In the genomic region with DNA sequence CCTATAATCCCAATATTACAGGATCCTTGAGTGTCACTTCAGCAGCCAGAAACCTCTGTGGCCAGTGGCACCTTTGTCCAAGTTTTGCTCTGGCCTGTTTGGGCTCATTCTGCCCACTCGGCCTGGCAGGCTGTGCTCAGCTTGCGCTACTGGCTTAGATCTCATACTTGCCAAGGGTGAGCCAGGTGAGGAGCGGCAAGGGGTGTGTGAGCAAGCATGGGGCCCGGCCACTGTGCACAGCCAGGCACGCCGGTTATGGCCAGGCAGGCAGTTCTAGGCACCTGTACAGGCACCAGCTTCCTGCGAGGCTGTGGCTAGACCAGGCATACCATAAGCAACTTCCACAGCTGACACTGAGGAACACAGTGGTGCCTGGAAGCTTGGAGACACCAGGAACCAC, we compare ENCODE assay signal across 24 cellular contexts. TPM values are rescaled to one million over a fixed set of nuclear protein-coding genes. Genes with fewer than 3 reads are reported as not detected.
A peak's percentile ranks its signal among the peaks of the same experiment; 100 is the strongest.
DNase-seq lines count a peak whose midpoint lies in the region; ATAC-seq, FAIRE-seq and TF ChIP-seq lines count a peak whose summit lies in the region.
"Had no signal": no experiment of that assay in that cellular context is flagged by ENCODE, and none has a peak within 500 bp of the region (broad histone marks: within the 10 kb centered on the region; RNA-seq: fewer than 3 reads in every experiment).

No MANE protein-coding gene starts in this region.

- H3K27me3 Mint-ChIP-seq in endodermal cell (ENCODE audit: insufficient read depth) = no peaks in the 10 kb centered on the region
- no peaks in the 10 kb centered on the region for H3K27me3 Mint-ChIP-seq in stimulated activated memory B cell treated with anti-CD40 and anti-IgM and Interleukin-4, amounts not matched to agents 10 μg/mL and 1 μg/mL and 100 μg/mL, for 72 hours

- in situ Hi-C loops in HepG2 (cut with HindIII; ENCODE audit: extremely low pct_ligation_motif_present, low pct_unique_long_range_greater_than_20kb) = no loop called here

- DNase-seq in HepG2 (ENCODE audit: low spot score) = no peak
- DNase-seq in right lobe of liver = no peak
- peak; percentile 55 for DNase-seq in endodermal cell
- no peak for DNase-seq in suprapubic skin (ENCODE audit: low spot score in 2 of 2)
- no peak for DNase-seq in left lobe of liver (ENCODE audit: low spot score)
- no peak for DNase-seq in testis
- DNase-seq: 8988T; ACHN; AML-193; BE2C; C1 segment of cervical spinal cord; Calu3; CD4-positive, alpha-beta memory T cell; COR-L47; DMS53; DMS79 treated with DMSO at 0.1 percent for 48 hours; GF-D8; GOT3; H7; HCEC 1CT had no signal

- H3K9me3 Mint-ChIP-seq in endodermal cell = no peaks in the 10 kb centered on the region
- H3K9me3 Mint-ChIP-seq in stimulated activated memory B cell treated with anti-CD40 and anti-IgM and Interleukin-4, amounts not matched to agents 10 μg/mL and 1 μg/mL and 100 μg/mL, for 72 hours = no peaks in the 10 kb centered on the region
- H3K9me3 Mint-ChIP-seq: CD4-positive, alpha-beta memory T cell had no signal

- no CpG with 5 or more reads among the region's 7 CpGs for WGBS in HepG2 (ENCODE audit: low lambda C conversion rate)
- no CpG with 5 or more reads among the region's 7 CpGs for WGBS in right lobe of liver (ENCODE audit: insufficient coverage, low coverage, low lambda C conversion rate, missing lambda C conversion rate)
- 89 to 93% methylated on average over 3 to 7 of the region's 7 CpGs for WGBS in endodermal cell (ENCODE audit: insufficient coverage in 1 of 2, insufficient read length in 1 of 2), 2 experiments
- 96% methylated on average over 4 of the region's 7 CpGs for WGBS in suprapubic skin
- WGBS in testis, 2 donors = 84 to 93% methylated on average over 4 to 7 of the region's 7 CpGs

- no TSS peak for BruUV-seq in HepG2 (replicated peaks; lab: Mats Ljungman, UMichigan)

- H3K27me3 ChIP-seq in HepG2 (ENCODE audit: control insufficient read depth in 1 of 2, insufficient read depth in 2 of 2, low read length in 2 of 2) = peaks cover 9 to 25% of the 10 kb centered on the region in 2 experiments; a peak in 3 of 5 replicates
- no peaks in the 10 kb centered on the region for H3K27me3 ChIP-seq in right lobe of liver
- H3K27me3 ChIP-seq in endodermal cell (ENCODE audit: control insufficient read depth, insufficient read depth, low read length, poor library complexity, severe bottlenecking) = no peaks in the 10 kb centered on the region
- H3K27me3 ChIP-seq in suprapubic skin = peaks cover 5% of the 10 kb centered on the region
- H3K27me3 ChIP-seq in testis = no peaks in the 10 kb centered on the region
- H3K27me3 ChIP-seq: BE2C had no signal

- no peak for FAIRE-seq in HepG2 (lab: Jason Lieb, UNC)
- FAIRE-seq: A549, GM12891, GM18507 had no signal

- TF ChIP-seq EP300 in HepG2 (IDR thresholded peaks at IDR 0.05; ENCODE audit: low read depth in 2 of 2, low read length in 2 of 2) = no peak
- no peak for TF ChIP-seq EP300 in HepG2 (CRISPR knock-in tag; IDR thresholded peaks at IDR 0.05; ENCODE audit: borderline replicate concordance)
- no peak for TF ChIP-seq EP300 in suprapubic skin (IDR thresholded peaks at IDR 0.05)

- no peak for TF ChIP-seq POLR2A in HepG2 (IDR thresholded peaks at IDR 0.05; ENCODE audit: insufficient read depth in 1 of 2, low read depth in 2 of 2, low read length in 2 of 2)
- no peak for TF ChIP-seq POLR2A in right lobe of liver (IDR thresholded peaks at IDR 0.05)
- no peak for TF ChIP-seq POLR2A in suprapubic skin (IDR thresholded peaks at IDR 0.05)
- no peak for TF ChIP-seq POLR2A in testis (IDR thresholded peaks at IDR 0.05)

- H3K4me3 ChIP-seq in HepG2 (replicated peaks in 1 of 3; ENCODE audit: insufficient read depth in 1 of 3, low read depth in 2 of 3, low read length in 3 of 3) = no peak overlapping the region
- H3K4me3 ChIP-seq in right lobe of liver = no peak overlapping the region
- H3K4me3 ChIP-seq in endodermal cell (ENCODE audit: low read length) = no peak overlapping the region
- H3K4me3 ChIP-seq in suprapubic skin = no peak overlapping the region
- H3K4me3 ChIP-seq in testis = no peak overlapping the region
- H3K4me3 ChIP-seq: A549 had no signal

- peak; percentile 30; the same call in 1 of the 3 replicates for ATAC-seq in HepG2
- no peak for ATAC-seq in right lobe of liver
- no peak for ATAC-seq in stimulated activated memory B cell treated with anti-CD40 and anti-IgM and Interleukin-4, amounts not matched to agents 10 μg/mL and 1 μg/mL and 100 μg/mL, for 72 hours
- no peak for ATAC-seq in left lobe of liver

- no peak overlapping the region for H3K27ac Mint-ChIP-seq in endodermal cell
- H3K27ac Mint-ChIP-seq in stimulated activated memory B cell treated with anti-CD40 and anti-IgM and Interleukin-4, amounts not matched to agents 10 μg/mL and 1 μg/mL and 100 μg/mL, for 72 hours = peak overlapping the region; percentile 43
- H3K27ac Mint-ChIP-seq: CD4-positive, alpha-beta memory T cell had no signal

- TF ChIP-seq CTCF in HepG2 (CRISPR knock-in tag; IDR thresholded peaks at IDR 0.05) = no peak
- no peak for TF ChIP-seq CTCF in right lobe of liver (IDR thresholded peaks at IDR 0.05)
- no peak for TF ChIP-seq CTCF in endodermal cell (conservative IDR thresholded peaks at IDR 0.05)
- TF ChIP-seq CTCF in suprapubic skin (IDR thresholded peaks at IDR 0.05) = no peak
- no peak for TF ChIP-seq CTCF in testis (IDR thresholded peaks at IDR 0.05)

- CTCF ChIA-PET in HepG2 (lab: Yijun Ruan, JAX; ENCODE audit: low intra/inter-chr PET ratio, low total read pairs) = no interaction called here

- H3K79me2 ChIP-seq in HepG2 (ENCODE audit: insufficient read depth, low read length) = no peaks in the 10 kb centered on the region

- POLR2A ChIA-PET in HepG2 (lab: Yijun Ruan, JAX) = interaction anchor here (1.2 kb wide), 1 partner anchor 17 kb away, joined by 7 read pairs; a partner anchor contains a TSS

- H3K9ac ChIP-seq in HepG2 (ENCODE audit: insufficient read depth, low read depth, low read length) = no peak overlapping the region
- no peak overlapping the region for H3K9ac ChIP-seq in endodermal cell (ENCODE audit: extremely low read depth, low read length, poor library complexity, severe bottlenecking)

- no peak for TF ChIP-seq RAD21 in HepG2 (CRISPR knock-in tag; IDR thresholded peaks at IDR 0.05)

- H3K4me3 Mint-ChIP-seq in endodermal cell = no peak overlapping the region
- H3K4me3 Mint-ChIP-seq in stimulated activated memory B cell treated with anti-CD40 and anti-IgM and Interleukin-4, amounts not matched to agents 10 μg/mL and 1 μg/mL and 100 μg/mL, for 72 hours = no peak overlapping the region
- H3K4me3 Mint-ChIP-seq: CD4-positive, alpha-beta memory T cell had no signal

- no peak overlapping the region for H3K27ac ChIP-seq in HepG2 (ENCODE audit: extremely low read length, insufficient read depth, low read length)
- H3K27ac ChIP-seq in right lobe of liver = no peak overlapping the region
- H3K27ac ChIP-seq in endodermal cell (ENCODE audit: low read depth, low read length) = no peak overlapping the region
- H3K27ac ChIP-seq in suprapubic skin = no peak overlapping the region
- no peak overlapping the region for H3K27ac ChIP-seq in testis
- H3K27ac ChIP-seq: A549 had no signal

- H3K4me2 ChIP-seq in HepG2 (ENCODE audit: low read depth, low read length) = no peak overlapping the region
- H3K4me2 ChIP-seq: A549 had no signal

- peaks cover 4% of the 10 kb centered on the region for H3K4me1 Mint-ChIP-seq in endodermal cell
- peaks cover 19% of the 10 kb centered on the region for H3K4me1 Mint-ChIP-seq in stimulated activated memory B cell treated with anti-CD40 and anti-IgM and Interleukin-4, amounts not matched to agents 10 μg/mL and 1 μg/mL and 100 μg/mL, for 72 hours
- H3K4me1 Mint-ChIP-seq: CD4-positive, alpha-beta memory T cell had no signal

- intact Hi-C loops in HepG2 (cut with micrococcal nuclease; ENCODE audit: unreplicated experiment) = no loop called here
- intact Hi-C loops in right lobe of liver (cut with DNase I) = no loop called here
- intact Hi-C loops in testis (cut with DNase I; ENCODE audit: low total_unique reads) = no loop called here

- H4K20me1 ChIP-seq in HepG2 (ENCODE audit: insufficient read depth, low read length) = no peaks in the 10 kb centered on the region

- H3K4me1 ChIP-seq in HepG2 (ENCODE audit: insufficient read depth, low read length) (no peaks in the 10 kb centered on the region), right lobe of liver (no peaks in the 10 kb centered on the region), endodermal cell (ENCODE audit: control insufficient read depth, insufficient read depth, low read length) (no peaks in the 10 kb centered on the region), suprapubic skin (no peaks in the 10 kb centered on the region), testis (no peaks in the 10 kb centered on the region)
- H3K4me1 ChIP-seq: A549, BE2C had no signal

- H3K36me3 ChIP-seq in HepG2 (replicated peaks in 1 of 2; ENCODE audit: control insufficient read depth in 1 of 2, insufficient read depth in 2 of 2, low read length in 2 of 2) (no peaks in the 10 kb centered on the region), right lobe of liver (no peaks in the 10 kb centered on the region), endodermal cell (ENCODE audit: control insufficient read depth, insufficient read depth, low read length) (no peaks in the 10 kb centered on the region), suprapubic skin (no peaks in the 10 kb centered on the region), testis (ENCODE audit: low read depth, missing control alignments) (no peaks in the 10 kb centered on the region)
- H3K36me3 ChIP-seq: BE2C had no signal

- H3K36me3 Mint-ChIP-seq in endodermal cell (ENCODE audit: low read depth) = no peaks in the 10 kb centered on the region
- no peaks in the 10 kb centered on the region for H3K36me3 Mint-ChIP-seq in stimulated activated memory B cell treated with anti-CD40 and anti-IgM and Interleukin-4, amounts not matched to agents 10 μg/mL and 1 μg/mL and 100 μg/mL, for 72 hours
- H3K36me3 Mint-ChIP-seq: CD4-positive, alpha-beta memory T cell had no signal

- H3K9me3 ChIP-seq in HepG2 (ENCODE audit: low read length) (no peaks in the 10 kb centered on the region), right lobe of liver (no peaks in the 10 kb centered on the region), endodermal cell (ENCODE audit: control insufficient read depth, low read length) (no peaks in the 10 kb centered on the region), suprapubic skin (no peaks in the 10 kb centered on the region), testis (no peaks in the 10 kb centered on the region)
- H3K9me3 ChIP-seq: A549, BE2C had no signal

- H2AFZ ChIP-seq in HepG2 (ENCODE audit: low read length) = no peak overlapping the region

RNA-seq across cellular contexts. Expression of a gene that starts 16.9 kb away (rescaled TPM):
- 130 and 131 TPM in 2 replicates for total RNA-seq in HepG2 (2016; rRNA removed; fragmentation: Illumina TruSeq; extraction: Trizol)
- total RNA-seq in HepG2 (2016; cell fraction: cytosol; rRNA removed; fragmentation: Illumina TruSeq; extraction: Trizol; ENCODE audit: low read depth) = 17.2 and 17.3 TPM in 2 replicates
- 119 and 130 TPM in 2 replicates for total RNA-seq in HepG2 (2016; cell fraction: insoluble cytoplasmic fraction; rRNA removed; fragmentation: Illumina TruSeq; extraction: Trizol)
- 54.1 and 54.4 TPM in 2 replicates for total RNA-seq in HepG2 (2016; cell fraction: membrane; rRNA removed; fragmentation: Illumina TruSeq; extraction: Trizol)
- 79.5 and 96.3 TPM in 2 replicates for total RNA-seq in HepG2 (2016; cell fraction: nucleus; rRNA removed; fragmentation: Illumina TruSeq; extraction: Trizol)
- 98.0 and 124 TPM in 2 replicates for polyA plus RNA-seq in HepG2 (2011; rRNA removed)
- 56.8 and 60.3 TPM in 2 replicates for polyA plus RNA-seq in HepG2 (2011; cell fraction: cytosol; rRNA removed)
- polyA plus RNA-seq in HepG2 (2011; cell fraction: nucleus; rRNA removed) = 126 and 139 TPM in 2 replicates
- 65.0 and 69.3 TPM in 2 replicates for polyA plus RNA-seq in HepG2 (2012)
- polyA plus RNA-seq in HepG2 (2016; cell fraction: cytosol; fragmentation: Illumina TruSeq; extraction: Trizol; ENCODE audit: low read depth) = 4.2 and 4.5 TPM in 2 replicates
- polyA plus RNA-seq in HepG2 (2016; cell fraction: insoluble cytoplasmic fraction; fragmentation: Illumina TruSeq; extraction: Trizol; ENCODE audit: low read depth) = 65.3 and 91.2 TPM in 2 replicates
- 18.3 and 19.5 TPM in 2 replicates for polyA plus RNA-seq in HepG2 (2016; cell fraction: membrane; fragmentation: Illumina TruSeq; extraction: Trizol; ENCODE audit: low read depth)
- polyA plus RNA-seq in HepG2 (2016; cell fraction: nucleus; fragmentation: Illumina TruSeq; extraction: Trizol; ENCODE audit: insufficient read depth, low read depth) = 101 and 103 TPM in 2 replicates
- 337 and 421 TPM in 2 replicates for polyA minus RNA-seq in HepG2 (2011; rRNA and poly(A)+ RNA removed; ENCODE audit: low replicate concordance)
- 104 and 120 TPM in 2 replicates for polyA minus RNA-seq in HepG2 (2011; cell fraction: cytosol; rRNA and poly(A)+ RNA removed)
- 71.7 and 94.2 TPM in 2 replicates for polyA minus RNA-seq in HepG2 (2011; cell fraction: nucleus; rRNA and poly(A)+ RNA removed)
- 10 to 100 TPM; 69.8 to 81.2 (median 77.7) TPM for total RNA-seq in right lobe of liver
- 100 to 1,000 TPM; 379 to 396 TPM for total RNA-seq in endodermal cell
- polyA plus RNA-seq in endodermal cell (2013, experiment 1 of 2) = 222 TPM
- 219 TPM for polyA plus RNA-seq in endodermal cell (2013, experiment 2 of 2)
- total RNA-seq in suprapubic skin = 100 to 1,000 TPM; 116 to 166 (median 152) TPM
- 76.1 TPM for total RNA-seq in left lobe of liver
- 100 to 1,000 TPM; 161 to 216 TPM for total RNA-seq in testis
- polyA plus RNA-seq in testis (ENCODE audit: insufficient read depth, low read depth, low replicate concordance) = 96.3 TPM
